15 cellular contexts compared by ENCODE assay signal in genomic region chr9:65403721-65404120, GRCh38.
DNase-seq lines count a peak whose midpoint lies in the region; ATAC-seq, FAIRE-seq and TF ChIP-seq lines count a peak whose summit lies in the region.
"Had no signal": no experiment of that assay in that cellular context is flagged by ENCODE, and none has a peak within 500 bp of the region (broad histone marks: within the 10 kb centered on the region; RNA-seq: fewer than 3 reads in every experiment).

No MANE protein-coding gene starts in this region.

- no peak overlapping the region for H3K27ac ChIP-seq in kidney (ENCODE audit: low read depth in 2 of 2, low read length in 2 of 2)
- H3K27ac ChIP-seq in lower lobe of right lung, result no peak overlapping the region
- no peak overlapping the region for H3K27ac ChIP-seq in aorta (ENCODE audit: low read depth in 1 of 2, low read length in 2 of 2)
- H3K27ac ChIP-seq: A549, C4-2B, GM23248 had no signal

- ATAC-seq in lower lobe of right lung, result peak; percentile 18 to 41
- peak; percentile 42 for ATAC-seq in aorta (ENCODE audit: low FRiP score)
- no peak for ATAC-seq in GM21515 (IDR thresholded peaks at IDR 0.05; ENCODE audit: unreplicated experiment)
- ATAC-seq: A549, HCT116 had no signal

- no peaks in the 10 kb centered on the region for H3K27me3 ChIP-seq in lower lobe of right lung (ENCODE audit: low read depth)
- no peaks in the 10 kb centered on the region for H3K27me3 ChIP-seq in aorta (ENCODE audit: control insufficient read depth in 1 of 2, insufficient read depth in 2 of 2, low read length in 1 of 2)
- H3K27me3 ChIP-seq: BE2C had no signal

- TF ChIP-seq CTCF in kidney (IDR thresholded peaks at IDR 0.05; ENCODE audit: borderline replicate concordance, extremely low read depth, insufficient read depth), result no peak
- TF ChIP-seq CTCF in lower lobe of right lung (IDR thresholded peaks at IDR 0.05), result no peak
- TF ChIP-seq CTCF in GM20000 (IDR thresholded peaks at IDR 0.05; ENCODE audit: extremely low read depth, missing control alignments), result no peak

- H3K9me3 ChIP-seq in kidney (ENCODE audit: control insufficient read depth in 1 of 2, low read length in 2 of 2) (no peaks in the 10 kb centered on the region), lower lobe of right lung (no peaks in the 10 kb centered on the region), aorta (ENCODE audit: control insufficient read depth, low read length) (peaks cover 4% of the 10 kb centered on the region)
- H3K9me3 ChIP-seq: A549, BE2C had no signal

- DNase-seq in kidney (peak; percentile 52), lower lobe of right lung (no peak), posterior vena cava (ENCODE audit: low spot score) (peak; percentile 61), aorta (peak in 1 of 2 donors; percentile 57), GM20000 (ENCODE audit: low spot score) (no peak)
- DNase-seq: BE2C, DMS79, GM23248 had no signal

- intact Hi-C loops in kidney (cut with DNase I), result no loop called here
- intact Hi-C loops in lower lobe of right lung (cut with DNase I), result no loop called here
- intact Hi-C loops in posterior vena cava (cut with DNase I), result no loop called here
- intact Hi-C loops in aorta (cut with DNase I), result no loop called here

- H3K4me1 ChIP-seq in kidney (ENCODE audit: control insufficient read depth in 1 of 2, insufficient read depth in 1 of 2, low read depth in 1 of 2, low read length in 2 of 2), result no peaks in the 10 kb centered on the region
- no peaks in the 10 kb centered on the region for H3K4me1 ChIP-seq in lower lobe of right lung
- no peaks in the 10 kb centered on the region for H3K4me1 ChIP-seq in aorta (ENCODE audit: control insufficient read depth in 1 of 2, insufficient read depth in 2 of 2, low read length in 2 of 2)
- H3K4me1 ChIP-seq: A549, BE2C had no signal

- no peak overlapping the region for H3K9ac ChIP-seq in kidney (ENCODE audit: low read length in 2 of 2)
- H3K9ac ChIP-seq: GM23248 had no signal

- FAIRE-seq in kidney (lab: Jason Lieb, UNC), result no peak
- FAIRE-seq: A549, G401.6, GM19239, H54 had no signal

- WGBS in aorta, 2 donors, result 78 to 85% methylated on average over 10 of the region's 10 CpGs

- no peak overlapping the region for H3K4me3 ChIP-seq in kidney (ENCODE audit: low read length in 2 of 2)
- H3K4me3 ChIP-seq in lower lobe of right lung, result no peak overlapping the region
- H3K4me3 ChIP-seq in aorta (ENCODE audit: low read length in 2 of 2), result no peak overlapping the region
- H3K4me3 ChIP-seq: A549, GM23248 had no signal

- H3K36me3 ChIP-seq in kidney (ENCODE audit: control insufficient read depth in 1 of 2, insufficient read depth in 2 of 2, low read length in 2 of 2) (no peaks in the 10 kb centered on the region), lower lobe of right lung (no peaks in the 10 kb centered on the region), aorta (ENCODE audit: control insufficient read depth in 1 of 2, insufficient read depth in 2 of 2, low read length in 1 of 2) (no peaks in the 10 kb centered on the region)
- H3K36me3 ChIP-seq: BE2C had no signal

Comparison
In these comparisons a context has a peak if more than half of its experiments do, and no peak if none do; other contexts are left out.
1. DNase-seq: peak in kidney (single experiment) and posterior vena cava (single experiment); none in lower lobe of right lung (single experiment) and GM20000 (single experiment).